Comparison of ENCODE assay signal across 5 cellular contexts in the genomic region with DNA sequence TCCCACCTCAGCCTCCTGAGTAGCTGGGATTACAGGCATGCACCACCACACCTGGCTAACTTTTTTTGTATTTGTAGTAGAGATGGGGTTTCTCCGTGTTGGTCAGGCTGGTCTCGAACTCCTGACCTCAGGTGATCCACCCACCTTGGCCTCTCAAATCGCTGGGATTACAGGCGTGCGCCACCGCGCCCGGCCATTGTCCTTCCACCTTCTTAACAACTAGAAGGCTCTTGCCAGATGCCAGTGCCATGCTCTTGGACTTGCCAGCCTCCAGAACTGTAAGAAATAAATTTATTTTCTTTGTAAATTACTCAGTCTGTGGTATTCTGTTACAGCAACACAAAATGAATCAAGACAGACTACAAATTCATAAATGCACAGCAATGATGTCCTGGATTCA. TPM values are rescaled to one million over a fixed set of nuclear protein-coding genes. Genes with fewer than 3 reads are reported as not detected.
"Had no signal": no experiment of that assay in that cellular context is flagged by ENCODE, and none has a peak within 500 bp of the region (broad histone marks: within the 10 kb centered on the region; RNA-seq: fewer than 3 reads in every experiment).

No MANE protein-coding gene starts in this region.

RNA-seq across cellular contexts. Expression of gene PRDM13, which starts 11.9 kb away (rescaled TPM):
- total RNA-seq: HT-29, HT1080, IMR-90, K562 had no signal
- polyA plus RNA-seq: IgD-negative memory B cell, IMR-90, K562 had no signal
